14 cellular contexts compared by ENCODE assay signal in genomic region chr5:122773615-122774014, GRCh38. TPM values are rescaled to one million over a fixed set of nuclear protein-coding genes. Genes with fewer than 3 reads are reported as not detected.
A peak's percentile ranks its signal among the peaks of the same experiment; 100 is the strongest.
DNase-seq lines count a peak whose midpoint lies in the region; ATAC-seq and TF ChIP-seq lines count a peak whose summit lies in the region.
"Had no signal": no experiment of that assay in that cellular context is flagged by ENCODE, and none has a peak within 500 bp of the region (broad histone marks: within the 10 kb centered on the region; RNA-seq: fewer than 3 reads in every experiment).

No MANE protein-coding gene starts in this region.

- H3K27me3 ChIP-seq in CD4-positive, alpha-beta T cell (ENCODE audit: control insufficient read depth, insufficient read depth, low read length) = no peaks in the 10 kb centered on the region
- no peaks in the 10 kb centered on the region for H3K27me3 ChIP-seq in GM23338 (ENCODE audit: insufficient read depth)

- H3K4me3 ChIP-seq in GM23338 = no peak overlapping the region

- H3K27ac ChIP-seq in CD4-positive, alpha-beta T cell (ENCODE audit: low read depth, low read length) = no peak overlapping the region
- no peak overlapping the region for H3K27ac ChIP-seq in GM23338 (ENCODE audit: low read depth)

- H3K27me3 Mint-ChIP-seq in CD4-positive, alpha-beta T cell = no peaks in the 10 kb centered on the region
- peaks cover 5% of the 10 kb centered on the region for H3K27me3 Mint-ChIP-seq in GM23338 (ENCODE audit: insufficient read depth, low read depth, poor library complexity)
- H3K27me3 Mint-ChIP-seq in activated T-helper 1 cell treated with anti-CD3 and anti-CD28 coated beads, Interleukin-12 subunit alpha, Interleukin-12 subunit beta, Interleukin-2, Interleukin-4 antibody, amounts not matched to agents 30 ng/mL and 10 ng/mL and 1 ng/mL, durations not matched to agents 14 hours and 24 hours and 36 hours (ENCODE audit: insufficient read depth) = peaks cover 9% of the 10 kb centered on the region
- peaks cover 0 to 11% (median 1%) of the 10 kb centered on the region in 5 donors for H3K27me3 Mint-ChIP-seq in naive thymus-derived CD8-positive, alpha-beta T cell

- no peaks in the 10 kb centered on the region for H3K9me3 ChIP-seq in CD4-positive, alpha-beta T cell (ENCODE audit: control insufficient read depth, low read length)

- intact Hi-C loops in CD4-positive, alpha-beta T cell (cut with DNase I, micrococcal nuclease) = loop anchor here (5.0 to 10.0 kb wide), 3 partner anchors 71 to 739 kb away; partner anchors contain the start of genes CEP120 (in 1 of the 2), CSNK1G3 (in 1 of the 2) and SNX24 (in 1 of the 2)
- intact Hi-C loops in activated T-helper 1 cell treated with anti-CD3 and anti-CD28 coated beads, Interleukin-12 subunit alpha, Interleukin-12 subunit beta, Interleukin-2, Interleukin-4 antibody, amounts not matched to agents 30 ng/mL and 10 ng/mL and 1 ng/mL, durations not matched to agents 14 hours and 24 hours and 36 hours (cut with micrococcal nuclease) = loop anchor here (5.0 to 10.0 kb wide), 3 partner anchors 651 to 811 kb away; partner anchors contain the start of genes CEP120, CSNK1G3 and SRFBP1

- no peaks in the 10 kb centered on the region for H3K9me2 ChIP-seq in GM23338 (ENCODE audit: insufficient read depth)

- no peaks in the 10 kb centered on the region for H3K9me3 Mint-ChIP-seq in CD4-positive, alpha-beta T cell
- no peaks in the 10 kb centered on the region for H3K9me3 Mint-ChIP-seq in GM23338
- H3K9me3 Mint-ChIP-seq in activated T-helper 1 cell treated with anti-CD3 and anti-CD28 coated beads, Interleukin-12 subunit alpha, Interleukin-12 subunit beta, Interleukin-2, Interleukin-4 antibody, amounts not matched to agents 30 ng/mL and 10 ng/mL and 1 ng/mL, durations not matched to agents 14 hours and 24 hours and 36 hours = no peaks in the 10 kb centered on the region
- no peaks in the 10 kb centered on the region for H3K9me3 Mint-ChIP-seq in naive thymus-derived CD8-positive, alpha-beta T cell

- no peak for DNase-seq in CD4-positive, alpha-beta T cell
- DNase-seq in GM23338 (ENCODE audit: low spot score) = no peak
- no peak for DNase-seq in activated T-helper 1 cell treated with anti-CD3 and anti-CD28 coated beads, Interleukin-12 subunit alpha, Interleukin-12 subunit beta, Interleukin-2, Interleukin-4 antibody, amounts not matched to agents 30 ng/mL and 10 ng/mL and 1 ng/mL, durations not matched to agents 14 hours and 24 hours and 36 hours (ENCODE audit: low spot score)
- DNase-seq in naive thymus-derived CD8-positive, alpha-beta T cell = no peak
- DNase-seq in stimulated activated CD4-positive, alpha-beta T cell treated with anti-CD3 and anti-CD28 coated beads, Interleukin-4, amount 100 ng/mL, for 4 hours = no peak
- DNase-seq: activated CD4-positive, alpha-beta T cell treated with anti-CD3 and anti-CD28 coated beads, Interleukin-2, amount 50 U/mL, for 4 hours; anterior cingulate cortex; effector memory CD4-positive, alpha-beta T cell; head of caudate nucleus; left ventricle myocardium superior; NCI-H1436 treated with DMSO at 0.1 percent for 48 hours; NCI-H82 had no signal

- no peak for ATAC-seq in CD4-positive, alpha-beta T cell (ENCODE audit: poor library complexity)
- no peak for ATAC-seq in GM23338
- ATAC-seq in naive thymus-derived CD8-positive, alpha-beta T cell = no peak
- no peak for ATAC-seq in GM21526 (IDR thresholded peaks at IDR 0.05; ENCODE audit: low FRiP score, unreplicated experiment)
- no peak for ATAC-seq in HG03520 (IDR thresholded peaks at IDR 0.05; ENCODE audit: unreplicated experiment)
- ATAC-seq: left ventricle myocardium superior had no signal

- H3F3A ChIP-seq in GM23338 (replicated peaks; ENCODE audit: low read depth) = no peaks in the 10 kb centered on the region

- peaks cover 47% of the 10 kb centered on the region for H3K4me1 Mint-ChIP-seq in CD4-positive, alpha-beta T cell (ENCODE audit: low read depth)
- H3K4me1 Mint-ChIP-seq in GM23338 = peaks cover 14% of the 10 kb centered on the region
- H3K4me1 Mint-ChIP-seq in activated T-helper 1 cell treated with anti-CD3 and anti-CD28 coated beads, Interleukin-12 subunit alpha, Interleukin-12 subunit beta, Interleukin-2, Interleukin-4 antibody, amounts not matched to agents 30 ng/mL and 10 ng/mL and 1 ng/mL, durations not matched to agents 14 hours and 24 hours and 36 hours (ENCODE audit: low read depth) = peaks cover 30% of the 10 kb centered on the region
- H3K4me1 Mint-ChIP-seq in naive thymus-derived CD8-positive, alpha-beta T cell = peaks cover 13 to 40% (median 25%) of the 10 kb centered on the region in 4 donors

- H3K4me1 ChIP-seq in GM23338 (ENCODE audit: insufficient read depth) = peaks cover 14% of the 10 kb centered on the region

- H3K36me3 Mint-ChIP-seq in CD4-positive, alpha-beta T cell (ENCODE audit: low read depth) = peaks cover 14% of the 10 kb centered on the region
- H3K36me3 Mint-ChIP-seq in GM23338 (ENCODE audit: low read depth) = no peaks in the 10 kb centered on the region; the same call in 2 of the 3 replicates
- no peaks in the 10 kb centered on the region for H3K36me3 Mint-ChIP-seq in activated T-helper 1 cell treated with anti-CD3 and anti-CD28 coated beads, Interleukin-12 subunit alpha, Interleukin-12 subunit beta, Interleukin-2, Interleukin-4 antibody, amounts not matched to agents 30 ng/mL and 10 ng/mL and 1 ng/mL, durations not matched to agents 14 hours and 24 hours and 36 hours (ENCODE audit: low read depth)
- H3K36me3 Mint-ChIP-seq in naive thymus-derived CD8-positive, alpha-beta T cell = no peaks in the 10 kb centered on the region

- H4K20me1 ChIP-seq in GM23338 (replicated peaks; ENCODE audit: insufficient read depth) = peaks cover 2% of the 10 kb centered on the region; the same call in 1 of the 2 replicates

- H3K4me2 ChIP-seq in GM23338 = no peak overlapping the region

- POLR2A ChIA-PET in CD4-positive, alpha-beta T cell (lab: Charles Lee) = interaction anchor here (2.0 to 3.8 kb wide), 3 partner anchors 8 to 649 kb away, joined by 7 to 38 read pairs (median 31); partner anchors contain the start of genes CEP120 and SNX24
- POLR2A ChIA-PET in naive thymus-derived CD8-positive, alpha-beta T cell (lab: Charles Lee) = interaction anchor here (0.9 to 2.6 kb wide), 2 partner anchors 8 to 72 kb away, joined by 3 to 12 read pairs; partner anchors contain the start of gene SNX24

- peaks cover 31% of the 10 kb centered on the region for H3K79me2 ChIP-seq in GM23338 (replicated peaks; ENCODE audit: insufficient read depth)

- TF ChIP-seq CTCF in CD4-positive, alpha-beta T cell (IDR thresholded peaks at IDR 0.05) = no peak
- no peak for TF ChIP-seq CTCF in GM23338 (conservative IDR thresholded peaks at IDR 0.05; ENCODE audit: low read depth in 2 of 2)

- CTCF ChIA-PET in CD4-positive, alpha-beta T cell (lab: Charles Lee) = interaction anchor here (1.0 kb wide), 1 partner anchor 14 kb away, joined by 3 read pairs; no protein-coding TSS in a partner anchor

- H3K4me3 Mint-ChIP-seq in CD4-positive, alpha-beta T cell = peak overlapping the region; percentile 84
- peak overlapping the region; percentile 98; the same call in 2 of the 3 replicates for H3K4me3 Mint-ChIP-seq in GM23338
- H3K4me3 Mint-ChIP-seq in activated T-helper 1 cell treated with anti-CD3 and anti-CD28 coated beads, Interleukin-12 subunit alpha, Interleukin-12 subunit beta, Interleukin-2, Interleukin-4 antibody, amounts not matched to agents 30 ng/mL and 10 ng/mL and 1 ng/mL, durations not matched to agents 14 hours and 24 hours and 36 hours = peak overlapping the region; percentile 53
- H3K4me3 Mint-ChIP-seq in naive thymus-derived CD8-positive, alpha-beta T cell = peak overlapping the region in 8 of 10 donors; percentile 17 to 97 (median 59)

- H2AFZ ChIP-seq in GM23338 = no peak overlapping the region

- no peaks in the 10 kb centered on the region for H3K36me3 ChIP-seq in GM23338 (ENCODE audit: insufficient read depth)

- peak overlapping the region; percentile 95 for H3K27ac Mint-ChIP-seq in CD4-positive, alpha-beta T cell
- H3K27ac Mint-ChIP-seq in GM23338 = no peak overlapping the region
- H3K27ac Mint-ChIP-seq in activated T-helper 1 cell treated with anti-CD3 and anti-CD28 coated beads, Interleukin-12 subunit alpha, Interleukin-12 subunit beta, Interleukin-2, Interleukin-4 antibody, amounts not matched to agents 30 ng/mL and 10 ng/mL and 1 ng/mL, durations not matched to agents 14 hours and 24 hours and 36 hours = no peak overlapping the region
- H3K27ac Mint-ChIP-seq in naive thymus-derived CD8-positive, alpha-beta T cell = peak overlapping the region in 9 of 10 donors; percentile 6 to 68 (median 35)

TF ChIP-seq in GM23338, 12 proteins besides CTCF, POLR2A, EP300 and RAD21 (continues in another document):
- no peak for TF ChIP-seq JUNB (IDR thresholded peaks at IDR 0.05; ENCODE audit: unreplicated experiment)

RNA-seq across cellular contexts. Expression of gene SNX2, which starts 1.3 kb away (rescaled TPM):
- total RNA-seq in CD4-positive, alpha-beta T cell = 10 to 100 TPM; 46.0 to 46.5 TPM
- total RNA-seq in GM23338 (2014; rRNA removed; shearing (Covaris generic)) = 67.8 and 70.2 TPM in 2 replicates
- 37.2 and 50.8 TPM in 2 replicates for polyA plus RNA-seq in GM23338 (2016; fragmentation: Nextera tagmentation; extraction: Ambion mirVana)
- total RNA-seq in activated T-helper 1 cell treated with anti-CD3 and anti-CD28 coated beads, Interleukin-12 subunit alpha, Interleukin-12 subunit beta, Interleukin-2, Interleukin-4 antibody, amounts not matched to agents 30 ng/mL and 10 ng/mL and 1 ng/mL, durations not matched to agents 14 hours and 24 hours and 36 hours = 30.5 and 35.0 TPM in 2 replicates
- 10 to 100 TPM; 58.2 to 72.2 TPM for total RNA-seq in naive thymus-derived CD8-positive, alpha-beta T cell
- 10 to 100 TPM; 47.6 to 76.5 (median 58.0) TPM for polyA plus RNA-seq in naive thymus-derived CD8-positive, alpha-beta T cell

Comparison
In these comparisons a context has a peak if more than half of its experiments do, and no peak if none do; other contexts are left out.
1. H3K27ac Mint-ChIP-seq: peak in CD4-positive, alpha-beta T cell (single experiment) and naive thymus-derived CD8-positive, alpha-beta T cell (9 of 10); none in GM23338 (single experiment) and activated T-helper 1 cell treated with anti-CD3 and anti-CD28 coated beads, Interleukin-12 subunit alpha, Interleukin-12 subunit beta, Interleukin-2, Interleukin-4 antibody, amounts not matched to agents 30 ng/mL and 10 ng/mL and 1 ng/mL, durations not matched to agents 14 hours and 24 hours and 36 hours (single experiment).
2. Peak in every context shown above with its lines, with median percentiles within 50 percentile points of each other: H3K4me3 Mint-ChIP-seq.